ENCODE assay signal across 6 cellular contexts in genomic region chr16:66899945-66900688, GRCh38. TPM values are rescaled to one million over a fixed set of nuclear protein-coding genes. Genes with fewer than 3 reads are reported as not detected.
DNase-seq lines count a peak whose midpoint lies in the region; TF ChIP-seq lines count a peak whose summit lies in the region.

No MANE protein-coding gene starts in this region.

- H3K36me3 ChIP-seq in HUES6 (ENCODE audit: control insufficient read depth, insufficient read depth, low read length): no peaks in the 10 kb centered on the region
- H3K36me3 ChIP-seq in ovary: no peaks in the 10 kb centered on the region

- H3K9me3 ChIP-seq in HUES6 (ENCODE audit: control insufficient read depth, insufficient read depth, low read depth, low read length) (no peaks in the 10 kb centered on the region), ovary (no peaks in the 10 kb centered on the region)

- intact Hi-C loops in ovary (cut with DNase I): loop anchor here in 3 of 4 donors (5.0 to 10.0 kb wide), 2 partner anchors 32 to 255 kb away; partner anchors contain the start of genes CIAO2B (in 2 of the 3), B3GNT9 (in 1 of the 3), FBXL8 (in 1 of the 3) and TRADD (in 1 of the 3)

- H3K27ac ChIP-seq in HUES6 (ENCODE audit: low read depth, low read length): no peak overlapping the region
- H3K27ac ChIP-seq in ovary: peak overlapping the region; percentile 63 to 81

- peak overlapping the region; percentile 17 for H3K9ac ChIP-seq in HUES6 (ENCODE audit: low read length)

- no peak for TF ChIP-seq EP300 in ovary (IDR thresholded peaks at IDR 0.05)

- no peaks in the 10 kb centered on the region for H3K27me3 ChIP-seq in HUES6 (ENCODE audit: control insufficient read depth, insufficient read depth, low read length)
- no peaks in the 10 kb centered on the region for H3K27me3 ChIP-seq in ovary

- H3K4me3 ChIP-seq in HUES6 (ENCODE audit: low read depth, low read length): no peak overlapping the region
- H3K4me3 ChIP-seq in choroid plexus epithelial cell (ENCODE audit: low read depth, low read length): no peak overlapping the region
- H3K4me3 ChIP-seq in ovary: no peak overlapping the region

- no peak for TF ChIP-seq POLR2A in ovary (IDR thresholded peaks at IDR 0.05)

- DNase-seq in choroid plexus epithelial cell (ENCODE audit: low read depth): peak; percentile 71
- DNase-seq in ovary: peak; percentile 92 to 95 (median 94)
- no peak for DNase-seq in stimulated activated CD4-positive, alpha-beta T cell treated with anti-CD3 and anti-CD28 coated beads, Interleukin-2, amount 100 ng/mL, for 24 hours
- no peak for DNase-seq in stimulated activated CD4-positive, alpha-beta T cell treated with anti-CD3 and anti-CD28 coated beads, Interleukin-1b, Interleukin-23, amount 100 ng/mL, for 48 hours
- no peak for DNase-seq in NCI-H187 treated with DMSO at 0.1 percent for 48 hours (lab: John Stamatoyannopoulos, UW)

- 12 to 16% (median 14%) methylated on average over 9 of the region's 9 CpGs for WGBS in ovary, 3 donors

- TF ChIP-seq CTCF in choroid plexus epithelial cell (conservative IDR thresholded peaks at IDR 0.05; ENCODE audit: low read depth, low read length): no peak
- no peak for TF ChIP-seq CTCF in ovary (IDR thresholded peaks at IDR 0.05)

- H3K4me1 ChIP-seq in HUES6 (ENCODE audit: control insufficient read depth, insufficient read depth, low read length): peaks cover 11% of the 10 kb centered on the region
- peaks cover 42% of the 10 kb centered on the region for H3K4me1 ChIP-seq in ovary (ENCODE audit: insufficient read depth)

RNA-seq across cellular contexts. Expression of gene CDH16, which starts 18.6 kb away (rescaled TPM):
- total RNA-seq in ovary: 10 to 100 TPM in 1 of 7 donors, 1 to 10 TPM in 1, under 1 TPM in 3, not detected in 2; 0.12 to 19.2 (median 0.57) TPM
- not detected for polyA plus RNA-seq in ovary

RNA-seq across cellular contexts. Expression of gene PDP2, which starts 19.8 kb away (rescaled TPM):
- total RNA-seq in ovary: 10 to 100 TPM in 5 of 7 donors, 1 to 10 TPM in 2; 3.9 to 23.3 (median 18.5) TPM
- polyA plus RNA-seq in ovary: 10 to 100 TPM in 1 of 2 donors, 1 to 10 TPM in 1; 9.4 to 27.9 TPM

RNA-seq across cellular contexts. Expression of gene RRAD, which starts 25.2 kb away (rescaled TPM):
- total RNA-seq in ovary: 10 to 100 TPM in 5 of 7 donors, 1 to 10 TPM in 2; 5.6 to 43.1 (median 12.1) TPM
- polyA plus RNA-seq in ovary: 10 to 100 TPM in 1 of 2 donors, 1 to 10 TPM in 1; 2.3 to 22.3 TPM

RNA-seq across cellular contexts. Expression of gene CIAO2B, which starts 34.1 kb away (rescaled TPM):
- 10 to 100 TPM; 57.7 to 77.8 (median 66.7) TPM for total RNA-seq in ovary
- polyA plus RNA-seq in ovary: 100 to 1,000 TPM in 1 of 2 donors, 10 to 100 TPM in 1; 40.1 to 150 TPM

RNA-seq across cellular contexts. Expression of gene CES2, which starts 35.2 kb away (rescaled TPM):
- total RNA-seq in ovary: 10 to 100 TPM; 25.5 to 51.9 (median 42.2) TPM
- polyA plus RNA-seq in ovary: 10 to 100 TPM; 29.4 to 38.9 TPM

Comparison
In these comparisons a context has a peak if more than half of its experiments do, and no peak if none do; other contexts are left out.
1. DNase-seq: peak in choroid plexus epithelial cell (single experiment) and ovary (5 of 5); none in stimulated activated CD4-positive, alpha-beta T cell treated with anti-CD3 and anti-CD28 coated beads, Interleukin-2, amount 100 ng/mL, for 24 hours (0 of 2), stimulated activated CD4-positive, alpha-beta T cell treated with anti-CD3 and anti-CD28 coated beads, Interleukin-1b, Interleukin-23, amount 100 ng/mL, for 48 hours (single experiment) and NCI-H187 treated with DMSO at 0.1 percent for 48 hours (single experiment).